In the genomic region with DNA sequence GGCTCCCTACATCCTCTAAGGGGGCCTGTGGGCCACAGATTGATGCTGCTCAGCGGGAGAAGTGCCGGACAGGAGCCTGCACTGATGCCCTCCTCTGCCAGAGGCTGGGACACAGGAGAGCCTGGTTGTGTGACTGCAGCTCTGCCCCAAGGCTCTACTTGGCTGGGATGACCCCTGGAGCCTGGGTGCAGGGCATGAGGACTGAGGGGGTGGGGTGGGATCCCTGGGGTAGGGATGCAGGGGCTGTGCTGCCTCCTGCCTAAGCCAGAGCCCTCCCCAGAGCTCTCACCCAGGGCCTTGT, we compare ENCODE assay signal across 19 cellular contexts. TPM values are rescaled to one million over a fixed set of nuclear protein-coding genes. Genes with fewer than 3 reads are reported as not detected.
"Had no signal": no experiment of that assay in that cellular context is flagged by ENCODE, and none has a peak within 500 bp of the region (broad histone marks: within the 10 kb centered on the region; RNA-seq: fewer than 3 reads in every experiment).

No MANE protein-coding gene starts in this region.

- ATAC-seq: activated CD4-positive, alpha-beta T cell treated with anti-CD3 and anti-CD28 coated beads for 36 hours; activated CD8-positive, alpha-beta T cell treated with anti-CD3 and anti-CD28 coated beads for 36 hours; activated naive CD8-positive, alpha-beta T cell treated with anti-CD3 and anti-CD28 coated beads, Interleukin-2, amount 50 U/mL, for 24 hours; activated T-cell treated with anti-CD3 and anti-CD28 coated beads, Interleukin-2, amount 50 U/mL, for 72 hours had no signal

- H3K9me3 ChIP-seq: colonic mucosa, mucosa of descending colon, testis had no signal

- H3K4me3 Mint-ChIP-seq: activated CD4-positive, alpha-beta T cell treated with anti-CD3 and anti-CD28 coated beads for 36 hours; activated CD8-positive, alpha-beta T cell treated with anti-CD3 and anti-CD28 coated beads for 36 hours; activated naive CD8-positive, alpha-beta T cell treated with anti-CD3 and anti-CD28 coated beads, Interleukin-2, amount 50 U/mL, for 24 hours; activated T-cell treated with anti-CD3 and anti-CD28 coated beads, Interleukin-2, amount 50 U/mL, for 72 hours; natural killer cell treated with Interleukin-12 subunit alpha and Interleukin-12 subunit beta and Interleukin-15 and Interleukin-18, amount 100 ng/mL, for 72 hours had no signal

- H3K36me3 Mint-ChIP-seq: natural killer cell treated with Interleukin-12 subunit alpha and Interleukin-12 subunit beta and Interleukin-15 and Interleukin-18, amount 100 ng/mL, for 72 hours had no signal

- H3K27me3 ChIP-seq: colonic mucosa, testis had no signal

- H3K27ac ChIP-seq: colonic mucosa, SJCRH30, testis had no signal

- H3K4me3 ChIP-seq: colonic mucosa, mucosa of descending colon, SJCRH30, testis had no signal

- H3K27ac Mint-ChIP-seq: activated CD4-positive, alpha-beta T cell treated with anti-CD3 and anti-CD28 coated beads for 36 hours; activated CD8-positive, alpha-beta T cell treated with anti-CD3 and anti-CD28 coated beads for 36 hours; activated naive CD8-positive, alpha-beta T cell treated with anti-CD3 and anti-CD28 coated beads, Interleukin-2, amount 50 U/mL, for 24 hours; activated T-cell treated with anti-CD3 and anti-CD28 coated beads, Interleukin-2, amount 50 U/mL, for 72 hours; natural killer cell treated with Interleukin-12 subunit alpha and Interleukin-12 subunit beta and Interleukin-15 and Interleukin-18, amount 100 ng/mL, for 72 hours; progenitor cell of endocrine pancreas had no signal

- H3K9me3 Mint-ChIP-seq: activated naive CD8-positive, alpha-beta T cell treated with anti-CD3 and anti-CD28 coated beads, Interleukin-2, amount 50 U/mL, for 24 hours; activated T-cell treated with anti-CD3 and anti-CD28 coated beads, Interleukin-2, amount 50 U/mL, for 72 hours; natural killer cell treated with Interleukin-12 subunit alpha and Interleukin-12 subunit beta and Interleukin-15 and Interleukin-18, amount 100 ng/mL, for 72 hours had no signal

- H3K36me3 ChIP-seq: colonic mucosa, SJCRH30 had no signal

- DNase-seq: activated CD4-positive, alpha-beta T cell treated with anti-CD3 and anti-CD28 coated beads for 36 hours; activated CD8-positive, alpha-beta memory T cell treated with anti-CD3 and anti-CD28 coated beads, Interleukin-2, amount 50 U/mL, for 4 hours; activated CD8-positive, alpha-beta T cell treated with anti-CD3 and anti-CD28 coated beads for 36 hours; activated naive CD4-positive, alpha-beta T cell treated with Interleukin-2 at 50 U/mL for 16 hours; activated naive CD8-positive, alpha-beta T cell treated with anti-CD3 and anti-CD28 coated beads, Interleukin-2, amount 50 U/mL, for 24 hours; activated T-cell treated with anti-CD3 and anti-CD28 coated beads, Interleukin-2, amount 50 U/mL, for 72 hours; caudate nucleus; hypothalamus; right cardiac atrium; SJCRH30; stimulated activated naive CD4-positive, alpha-beta T cell; SW 1271; T-helper 9 cell; testis had no signal

- H3K4me1 Mint-ChIP-seq: activated CD4-positive, alpha-beta T cell treated with anti-CD3 and anti-CD28 coated beads for 36 hours had no signal

- H3K4me1 ChIP-seq: SJCRH30 had no signal

RNA-seq across cellular contexts. Expression of gene EVPLL, which starts 0.6 kb away (rescaled TPM):
- total RNA-seq: activated CD8-positive, alpha-beta T cell treated with anti-CD3 and anti-CD28 coated beads for 36 hours; activated T-cell treated with anti-CD3 and anti-CD28 coated beads, Interleukin-2, amount 50 U/mL, for 72 hours; lung microvascular endothelial cell; natural killer cell treated with Interleukin-12 subunit alpha and Interleukin-12 subunit beta and Interleukin-15 and Interleukin-18, amount 100 ng/mL, for 72 hours; progenitor cell of endocrine pancreas; right cardiac atrium; SJCRH30 had no signal
- polyA plus RNA-seq: right cardiac atrium had no signal
